8 cellular contexts compared by ENCODE assay signal in genomic region chr1:40257688-40258444, GRCh38. TPM values are rescaled to one million over a fixed set of nuclear protein-coding genes. Genes with fewer than 3 reads are reported as not detected.
DNase-seq lines count a peak whose midpoint lies in the region; ATAC-seq lines count a peak whose summit lies in the region.

ZMPSTE24 (plus strand) TSS chr1:40258236; CDS start chr1:40258272, 36 bp downstream.

- peak within 1 kb of the TSS; percentile 99 for H4K8ac ChIP-seq in mesenchymal stem cell (ENCODE audit: low read length)

- under 1% methylated on average over 48 of the region's 48 CpGs for WGBS in mesenchymal stem cell

- H3K9ac ChIP-seq in NT2/D1 (ENCODE audit: insufficient read length, low read depth) (peak within 1 kb of the TSS; percentile 100), endocrine pancreas (ENCODE audit: control insufficient read depth, insufficient read depth, low read length) (peak within 1 kb of the TSS; percentile 100), mesenchymal stem cell (ENCODE audit: low read length) (peak within 1 kb of the TSS; percentile 97)

- H3K27ac Mint-ChIP-seq in activated CD8-positive, alpha-beta memory T cell treated with anti-CD3 and anti-CD28 coated beads, Interleukin-2, amount 10 ng/mL, durations not matched to agents 7 days and 5 days = peak within 1 kb of the TSS; percentile 98

- peak within 1 kb of the TSS; percentile 90 for H2BK5ac ChIP-seq in mesenchymal stem cell (ENCODE audit: low read depth, low read length, poor library complexity, severe bottlenecking)

- H3K4ac ChIP-seq in mesenchymal stem cell (ENCODE audit: low read depth in 1 of 2, low read length in 2 of 2) = peak within 1 kb of the TSS; percentile 93 to 94

- no peak within 1 kb of the TSS for H2AK5ac ChIP-seq in mesenchymal stem cell (ENCODE audit: low read length, severe bottlenecking)

- CTCF ChIA-PET in activated CD8-positive, alpha-beta memory T cell treated with anti-CD3 and anti-CD28 coated beads, Interleukin-2, amount 10 ng/mL, durations not matched to agents 7 days and 5 days (lab: Charles Lee) = interaction anchor here (1.0 to 2.9 kb wide), 8 partner anchors 10 to 105 kb away, joined by 3 to 9 read pairs (median 4); partner anchors contain the start of genes COL9A2 and TMCO2

- no peaks in the 10 kb centered on the region for H3K9me3 ChIP-seq in NT2/D1 (ENCODE audit: insufficient read depth, low read length)
- H3K9me3 ChIP-seq in endocrine pancreas (ENCODE audit: control insufficient read depth, low read length) = no peaks in the 10 kb centered on the region
- no peaks in the 10 kb centered on the region for H3K9me3 ChIP-seq in mesenchymal stem cell (ENCODE audit: control insufficient read depth, low read length)

- no peaks in the 10 kb centered on the region for H3K27me3 Mint-ChIP-seq in activated CD8-positive, alpha-beta memory T cell treated with anti-CD3 and anti-CD28 coated beads, Interleukin-2, amount 10 ng/mL, durations not matched to agents 7 days and 5 days

- ATAC-seq in GM21367 (IDR thresholded peaks at IDR 0.05; ENCODE audit: unreplicated experiment) = peak; percentile 72
- ATAC-seq in activated CD8-positive, alpha-beta memory T cell treated with anti-CD3 and anti-CD28 coated beads, Interleukin-2, amount 10 ng/mL, durations not matched to agents 7 days and 5 days = peak; percentile 96

- peak within 1 kb of the TSS; percentile 18 to 57 for H3K14ac ChIP-seq in mesenchymal stem cell (ENCODE audit: low read length in 2 of 2)

- peak within 1 kb of the TSS; percentile 92 to 97 for H3K18ac ChIP-seq in mesenchymal stem cell (ENCODE audit: low read depth in 1 of 2, low read length in 2 of 2)

- H4K91ac ChIP-seq in mesenchymal stem cell (ENCODE audit: low read length) = peak within 1 kb of the TSS; percentile 98

- no peaks in the 10 kb centered on the region for H3K9me3 Mint-ChIP-seq in activated CD8-positive, alpha-beta memory T cell treated with anti-CD3 and anti-CD28 coated beads, Interleukin-2, amount 10 ng/mL, durations not matched to agents 7 days and 5 days (ENCODE audit: low read depth)

- H3K4me3 Mint-ChIP-seq in activated CD8-positive, alpha-beta memory T cell treated with anti-CD3 and anti-CD28 coated beads, Interleukin-2, amount 10 ng/mL, durations not matched to agents 7 days and 5 days = peak within 1 kb of the TSS; percentile 85

- peak within 1 kb of the TSS; percentile 25 to 70 for H3K23ac ChIP-seq in mesenchymal stem cell (ENCODE audit: low read length in 2 of 2)

- H3K4me1 ChIP-seq in NT2/D1 (ENCODE audit: insufficient read depth, insufficient read length) (no peaks in the 10 kb centered on the region), endocrine pancreas (ENCODE audit: control insufficient read depth, insufficient read depth, low read length) (peaks cover 12% of the 10 kb centered on the region), mesenchymal stem cell (ENCODE audit: control insufficient read depth, insufficient read depth, low read depth, low read length) (peaks cover 8% of the 10 kb centered on the region)

- H3K4me1 Mint-ChIP-seq in activated CD8-positive, alpha-beta memory T cell treated with anti-CD3 and anti-CD28 coated beads, Interleukin-2, amount 10 ng/mL, durations not matched to agents 7 days and 5 days = peaks cover 55% of the 10 kb centered on the region

- H2BK12ac ChIP-seq in mesenchymal stem cell (ENCODE audit: low read length in 2 of 2) = peak within 1 kb of the TSS in 1 of 2 experiments; percentile 6

- peaks cover 37% of the 10 kb centered on the region for H3K36me3 Mint-ChIP-seq in activated CD8-positive, alpha-beta memory T cell treated with anti-CD3 and anti-CD28 coated beads, Interleukin-2, amount 10 ng/mL, durations not matched to agents 7 days and 5 days

- H3K4me3 ChIP-seq in NT2/D1 (ENCODE audit: insufficient read length, low read depth) (peak within 1 kb of the TSS; percentile 100), endocrine pancreas (ENCODE audit: control insufficient read depth, insufficient read depth, low read length) (peak within 1 kb of the TSS; percentile 97), mesenchymal stem cell (ENCODE audit: insufficient read depth in 1 of 2, low read depth in 1 of 2, low read length in 2 of 2) (peak within 1 kb of the TSS; percentile 90 to 100)

- peak; percentile 71 for DNase-seq in COLO829 (ENCODE audit: low spot score)
- DNase-seq in HUDEP-2 (lab: John Stamatoyannopoulos, UW; ENCODE audit: unreplicated experiment in 76 of 76) = peak; percentile 28 to 99 (median 93)
- DNase-seq in NT2/D1 (ENCODE audit: low read depth, low spot score) = peak; percentile 99
- peak; percentile 99 for DNase-seq in activated CD8-positive, alpha-beta memory T cell treated with anti-CD3 and anti-CD28 coated beads, Interleukin-2, amount 10 ng/mL, durations not matched to agents 7 days and 5 days
- peak; percentile 99 for DNase-seq in mesenchymal stem cell
- DNase-seq in stimulated activated CD8-positive, alpha-beta memory T cell treated with anti-CD3 and anti-CD28 coated beads, Interleukin-12 subunit alpha, Interleukin-12 subunit beta, amount 100 ng/mL, for 4 hours (ENCODE audit: low read depth) = peak; percentile 89

- H2AFZ ChIP-seq in mesenchymal stem cell (ENCODE audit: low read depth, low read length) = peak within 1 kb of the TSS; percentile 87

- peak within 1 kb of the TSS; percentile 67 for H2BK120ac ChIP-seq in mesenchymal stem cell (ENCODE audit: low read depth, low read length)

- peak within 1 kb of the TSS; percentile 64 for H2BK15ac ChIP-seq in mesenchymal stem cell (ENCODE audit: low read depth, poor library complexity, severe bottlenecking)

- peak within 1 kb of the TSS; percentile 99 for H3K27ac ChIP-seq in mesenchymal stem cell (ENCODE audit: low read length, poor library complexity, severe bottlenecking)

- peaks cover 24% of the 10 kb centered on the region for H3K79me1 ChIP-seq in mesenchymal stem cell (replicated peaks; ENCODE audit: low read length, poor library complexity, severe bottlenecking)

- peak within 1 kb of the TSS; percentile 78 for H3K4me2 ChIP-seq in mesenchymal stem cell (ENCODE audit: low read length, poor library complexity, severe bottlenecking)

- H3K36me3 ChIP-seq in NT2/D1 (ENCODE audit: insufficient read depth, insufficient read length, low read length) (peaks cover 46% of the 10 kb centered on the region), endocrine pancreas (ENCODE audit: control insufficient read depth, insufficient read depth, low read length) (no peaks in the 10 kb centered on the region), mesenchymal stem cell (ENCODE audit: control insufficient read depth in 1 of 2, insufficient read depth in 2 of 2, low read depth in 1 of 2, low read length in 2 of 2) (peaks cover 16 to 34% of the 10 kb centered on the region in 2 experiments)

- H3K27me3 ChIP-seq in NT2/D1 (ENCODE audit: insufficient read depth, insufficient read length) (no peaks in the 10 kb centered on the region), endocrine pancreas (ENCODE audit: control insufficient read depth, insufficient read depth, low read length) (no peaks in the 10 kb centered on the region), mesenchymal stem cell (ENCODE audit: control insufficient read depth in 1 of 2, insufficient read depth in 1 of 2, low read length in 2 of 2) (no peaks in the 10 kb centered on the region)

RNA-seq across cellular contexts. Expression of gene ZMPSTE24, which starts in this region (rescaled TPM):
- 10 to 100 TPM; 23.3 to 41.1 TPM for total RNA-seq in activated CD8-positive, alpha-beta memory T cell treated with anti-CD3 and anti-CD28 coated beads, Interleukin-2, amount 10 ng/mL, durations not matched to agents 7 days and 5 days
- polyA plus RNA-seq in mesenchymal stem cell (2013, experiment 1 of 2) = 49.7 TPM
- polyA plus RNA-seq in mesenchymal stem cell (2013, experiment 2 of 2) = 51.8 TPM

Comparison
In these comparisons a context has a peak if more than half of its experiments do, and no peak if none do; other contexts are left out.
1. Peak in every context shown above with its lines: DNase-seq, ATAC-seq, H3K4me3 ChIP-seq and H3K27ac ChIP-seq.